Comparison of ENCODE assay signal across 1 cellular context in the genomic region with DNA sequence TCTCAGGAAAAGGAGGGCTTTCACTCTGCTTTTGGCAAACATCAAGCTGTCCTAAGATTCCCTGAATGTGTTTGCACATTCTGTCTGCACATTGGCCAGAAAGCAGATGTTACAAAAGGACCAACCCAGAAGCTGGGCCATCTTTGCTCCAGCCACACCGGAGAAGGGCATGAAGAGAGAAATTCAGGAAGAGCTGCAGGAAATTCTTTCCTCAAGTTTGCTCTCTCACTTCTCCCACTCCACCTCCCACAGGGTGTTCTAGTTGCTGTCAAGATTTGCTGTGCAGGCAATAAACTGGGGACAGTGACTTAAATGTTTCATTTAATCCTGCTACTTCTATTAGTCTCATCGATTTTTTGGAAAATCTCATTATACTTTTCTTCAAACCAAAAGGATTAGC.
TF ChIP-seq lines count a peak whose summit lies in the region.

No MANE protein-coding gene starts in this region.

TF ChIP-seq in H1, 55 proteins besides CTCF, POLR2A, EP300 and RAD21 (continued from another document):
- TF ChIP-seq KDM4A (IDR thresholded peaks at IDR 0.05; ENCODE audit: low read depth, low read length, severe bottlenecking) (no peak), SRF (IDR thresholded peaks at IDR 0.05; ENCODE audit: low read depth, low read length) (no peak), ATF2 (IDR thresholded peaks at IDR 0.05; ENCODE audit: low read length) (no peak), CBX5 (IDR thresholded peaks at IDR 0.05; ENCODE audit: low read depth, low read length) (no peak)
TF ChIP-seq in H1: peak in this region for 0.
